ENCODE assay signal across 23 cellular contexts in genomic region chrX:50088645-50089044, GRCh38.
"Had no signal": no experiment of that assay in that cellular context is flagged by ENCODE, and none has a peak within 500 bp of the region (broad histone marks: within the 10 kb centered on the region; RNA-seq: fewer than 3 reads in every experiment).

No MANE protein-coding gene starts in this region.

- H3K4me3 Mint-ChIP-seq: naive thymus-derived CD8-positive, alpha-beta T cell; nephron progenitor cell; stimulated activated memory B cell treated with anti-CD40 and anti-IgM and Interleukin-4, amounts not matched to agents 10 μg/mL and 1 μg/mL and 100 μg/mL, for 72 hours; type B pancreatic cell had no signal

- H3K9me3 ChIP-seq: esophagus muscularis mucosa, gastroesophageal sphincter, heart left ventricle, psoas muscle, spleen, testis, tibial artery had no signal

- H3K27me3 Mint-ChIP-seq: naive thymus-derived CD8-positive, alpha-beta T cell; stimulated activated memory B cell treated with anti-CD40 and anti-IgM and Interleukin-4, amounts not matched to agents 10 μg/mL and 1 μg/mL and 100 μg/mL, for 72 hours; type B pancreatic cell had no signal

- DNase-seq: dermis blood vessel endothelial cell; effector memory CD4-positive, alpha-beta T cell; foreskin keratinocyte; heart left ventricle; kidney; naive thymus-derived CD8-positive, alpha-beta T cell; nephron progenitor cell; nucleus accumbens; psoas muscle; right cardiac atrium; spleen; stimulated activated CD4-positive, alpha-beta T cell treated with anti-CD3 and anti-CD28 coated beads, Interleukin-4, amount 100 ng/mL, for 4 hours; stimulated activated naive CD8-positive, alpha-beta T cell treated with anti-CD3 and anti-CD28 coated beads, Interleukin-15, Interleukin-2, amounts not matched to agents 100 U/mL and 50 U/mL, for 24 hours; substantia nigra; testis; tibial artery had no signal

- H3K4me1 ChIP-seq: esophagus muscularis mucosa, foreskin keratinocyte, gastroesophageal sphincter, heart left ventricle, psoas muscle, spleen, testis, tibial artery had no signal

- H3K36me3 Mint-ChIP-seq: type B pancreatic cell had no signal

- H3K27me3 ChIP-seq: esophagus muscularis mucosa, foreskin keratinocyte, gastroesophageal sphincter, hepatocyte, spleen, testis, tibial artery had no signal

- H3K27ac ChIP-seq: coronary artery, esophagus muscularis mucosa, foreskin keratinocyte, gastroesophageal sphincter, heart left ventricle, hepatocyte, psoas muscle, skin epidermis, spleen, testis, tibial artery had no signal

- ATAC-seq: foreskin keratinocyte; gastroesophageal sphincter; heart left ventricle; naive thymus-derived CD8-positive, alpha-beta T cell; psoas muscle; right cardiac atrium; stimulated activated memory B cell treated with anti-CD40 and anti-IgM and Interleukin-4, amounts not matched to agents 10 μg/mL and 1 μg/mL and 100 μg/mL, for 72 hours; stimulated activated naive CD8-positive, alpha-beta T cell treated with anti-CD3 and anti-CD28 coated beads, Interleukin-15, Interleukin-2, amounts not matched to agents 100 U/mL and 50 U/mL, for 24 hours had no signal

- H3K27ac Mint-ChIP-seq: naive thymus-derived CD8-positive, alpha-beta T cell; nephron progenitor cell; stimulated activated memory B cell treated with anti-CD40 and anti-IgM and Interleukin-4, amounts not matched to agents 10 μg/mL and 1 μg/mL and 100 μg/mL, for 72 hours; type B pancreatic cell had no signal

- H3K9me3 Mint-ChIP-seq: naive thymus-derived CD8-positive, alpha-beta T cell; stimulated activated memory B cell treated with anti-CD40 and anti-IgM and Interleukin-4, amounts not matched to agents 10 μg/mL and 1 μg/mL and 100 μg/mL, for 72 hours; type B pancreatic cell had no signal

- H3K4me1 Mint-ChIP-seq: naive thymus-derived CD8-positive, alpha-beta T cell; nephron progenitor cell had no signal

- H3K4me3 ChIP-seq: coronary artery, esophagus muscularis mucosa, gastroesophageal sphincter, heart left ventricle, hepatocyte, psoas muscle, skin epidermis, spleen, testis, tibial artery had no signal
